9 cellular contexts compared by ENCODE assay signal in genomic region chr6:125791151-125791819, GRCh38. TPM values are rescaled to one million over a fixed set of nuclear protein-coding genes. Genes with fewer than 3 reads are reported as not detected.
A peak's percentile ranks its signal among the peaks of the same experiment; 100 is the strongest.
DNase-seq lines count a peak whose midpoint lies in the region; ATAC-seq, FAIRE-seq and TF ChIP-seq lines count a peak whose summit lies in the region.
"Had no signal": no experiment of that assay in that cellular context is flagged by ENCODE, and none has a peak within 500 bp of the region (broad histone marks: within the 10 kb centered on the region; RNA-seq: fewer than 3 reads in every experiment).

No MANE protein-coding gene starts in this region.

- H3K9me3 ChIP-seq in duodenal mucosa (ENCODE audit: control insufficient read depth in 1 of 2, low read length in 2 of 2) (no peaks in the 10 kb centered on the region), lower lobe of right lung (no peaks in the 10 kb centered on the region), stomach (no peaks in the 10 kb centered on the region)

- peak overlapping the region; percentile 70 for H3K4me3 ChIP-seq in AG10803 (ENCODE audit: low read length)
- peak overlapping the region; percentile 84 for H3K4me3 ChIP-seq in WI38 (ENCODE audit: low read depth, low read length)
- peak overlapping the region; percentile 75 to 86 for H3K4me3 ChIP-seq in duodenal mucosa (ENCODE audit: low read depth in 1 of 2, low read length in 2 of 2)
- H3K4me3 ChIP-seq in lower lobe of right lung, result peak overlapping the region; percentile 94
- peak overlapping the region; percentile 81 to 97 (median 88) for H3K4me3 ChIP-seq in stomach

- 0 to 1% (median 0%) methylated on average over 12 to 28 of the region's 28 CpGs for WGBS in stomach, 5 donors

- H3K36me3 ChIP-seq in duodenal mucosa (ENCODE audit: control insufficient read depth in 1 of 2, insufficient read depth in 2 of 2, low read length in 2 of 2), result no peaks in the 10 kb centered on the region
- H3K36me3 ChIP-seq in lower lobe of right lung, result no peaks in the 10 kb centered on the region
- no peaks in the 10 kb centered on the region for H3K36me3 ChIP-seq in stomach

- H3K9ac ChIP-seq in duodenal mucosa (ENCODE audit: low read depth in 1 of 2, low read length in 2 of 2), result peak overlapping the region; percentile 91 to 94

- H3K27ac ChIP-seq in duodenal mucosa (ENCODE audit: low read depth, low read length) (peak overlapping the region; percentile 91), lower lobe of right lung (peak overlapping the region; percentile 97), stomach (peak overlapping the region; percentile 92 to 98 (median 96))

- peak; percentile 76 for TF ChIP-seq CTCF in AG10803 (conservative IDR thresholded peaks at IDR 0.05; ENCODE audit: low read length)
- TF ChIP-seq CTCF in WI38 (IDR thresholded peaks at IDR 0.05; ENCODE audit: low read depth, low read length), result peak; percentile 57
- peak; percentile 48 for TF ChIP-seq CTCF in lower lobe of right lung (IDR thresholded peaks at IDR 0.05)
- TF ChIP-seq CTCF in stomach (IDR thresholded peaks at IDR 0.05), result peak in 5 of 7 experiments; percentile 30 to 55 (median 40)

- peak; percentile 26 for ATAC-seq in HG02943 (IDR thresholded peaks at IDR 0.05; ENCODE audit: low read depth, unreplicated experiment)
- peak; percentile 62 to 71 for ATAC-seq in lower lobe of right lung

- intact Hi-C loops in lower lobe of right lung (cut with DNase I), result no loop called here
- intact Hi-C loops in stomach (cut with DNase I; ENCODE audit: low total_unique reads), result no loop called here

- H3K27me3 ChIP-seq in duodenal mucosa (ENCODE audit: control insufficient read depth in 1 of 2, insufficient read depth in 2 of 2, low read length in 2 of 2) (no peaks in the 10 kb centered on the region), lower lobe of right lung (ENCODE audit: low read depth) (no peaks in the 10 kb centered on the region), stomach (no peaks in the 10 kb centered on the region)

- H3K4me1 ChIP-seq in duodenal mucosa (ENCODE audit: control insufficient read depth in 1 of 2, insufficient read depth in 2 of 2, low read length in 2 of 2) (peaks cover 29 to 42% of the 10 kb centered on the region in 2 donors), lower lobe of right lung (peaks cover 54% of the 10 kb centered on the region), stomach (peaks cover 17 to 69% (median 35%) of the 10 kb centered on the region in 4 donors)

- no peak for TF ChIP-seq EP300 in stomach (IDR thresholded peaks at IDR 0.05)

- TF ChIP-seq POLR2A in stomach (IDR thresholded peaks at IDR 0.05), result no peak

- peak; percentile 47 for DNase-seq in AG10803 (ENCODE audit: low read depth)
- no peak for DNase-seq in GM18507 (ENCODE audit: extremely low spot score, insufficient read length, low read depth)
- peak; percentile 97 for DNase-seq in NCI-H2029 treated with DMSO at 0.1 percent for 48 hours (lab: John Stamatoyannopoulos, UW)
- DNase-seq in lower lobe of right lung, result peak; percentile 57
- DNase-seq in stomach, result peak; percentile 48

- peak; percentile 90 for FAIRE-seq in GM18507 (lab: Jason Lieb, UNC)

RNA-seq across cellular contexts. Expression of gene NCOA7, which starts 0.5 kb away (rescaled TPM):
- total RNA-seq in lower lobe of right lung, result 64.4 TPM
- 100 to 1,000 TPM in 1 of 5 donors, 10 to 100 TPM in 3, 1 to 10 TPM in 1; 1.2 to 131 (median 27.5) TPM for total RNA-seq in stomach
- polyA plus RNA-seq in stomach, result 10 to 100 TPM; 13.7 to 26.0 (median 17.6) TPM

RNA-seq across cellular contexts. Expression of gene HEY2, which starts 41.9 kb away (rescaled TPM):
- total RNA-seq in lower lobe of right lung, result 2.8 TPM
- total RNA-seq in stomach, result 1 to 10 TPM in 3 of 5 donors, not detected in 2; 1.0 to 1.7 (median 1.3) TPM
- polyA plus RNA-seq in stomach, result 1 to 10 TPM in 2 of 3 donors, under 1 TPM in 1; 0.83 to 3.8 (median 1.1) TPM
- total RNA-seq: T-helper 1 cell treated with Interleukin-12 subunit alpha and Interleukin-12 subunit beta and Interleukin-4 antibody, amounts not matched to agents 30 ng/mL and 1 ng/mL, for 36 hours had no signal
